In genomic region chr19:5903054-5903501, GRCh38 we compare ENCODE assay signal across 8 cellular contexts.
DNase-seq lines count a peak whose midpoint lies in the region; ATAC-seq and TF ChIP-seq lines count a peak whose summit lies in the region.

No MANE protein-coding gene starts in this region.

- no peak for ATAC-seq in HG03460 (IDR thresholded peaks at IDR 0.05; ENCODE audit: unreplicated experiment)

- peak overlapping the region; percentile 86 for H3K27ac ChIP-seq in VCaP

- H3K4me3 ChIP-seq in retinal pigment epithelial cell (ENCODE audit: low read length) = peak overlapping the region; percentile 99

- peak; percentile 23 for DNase-seq in activated CD4-positive, alpha-beta T cell treated with anti-CD3 and anti-CD28 coated beads for 48 hours
- no peak for DNase-seq in activated CD4-positive, alpha-beta T cell treated with anti-CD3 and anti-CD28 coated beads for 1 hour
- DNase-seq in fibroblast of peridontal ligament (ENCODE audit: extremely low read depth) (peak; percentile 63), retinal pigment epithelial cell (ENCODE audit: low read depth) (no peak), GDM1 (lab: John Stamatoyannopoulos, UW) (no peak)
- DNase-seq in activated effector memory CD4-positive, alpha-beta T cell treated with Interleukin-2 at 50 U/mL for 16 hours = no peak

- TF ChIP-seq CTCF in VCaP (conservative IDR thresholded peaks at IDR 0.05) (no peak), retinal pigment epithelial cell (conservative IDR thresholded peaks at IDR 0.05; ENCODE audit: low read depth, low read length) (no peak)

Comparison
In these comparisons a context has a peak if more than half of its experiments do, and no peak if none do; other contexts are left out.
1. DNase-seq: peak in activated CD4-positive, alpha-beta T cell treated with anti-CD3 and anti-CD28 coated beads for 48 hours (single experiment) and fibroblast of peridontal ligament (single experiment); none in activated CD4-positive, alpha-beta T cell treated with anti-CD3 and anti-CD28 coated beads for 1 hour (single experiment), retinal pigment epithelial cell (single experiment), GDM1 (single experiment) and activated effector memory CD4-positive, alpha-beta T cell treated with Interleukin-2 at 50 U/mL for 16 hours (single experiment).